ENCODE assay signal across 33 cellular contexts in genomic region chr1:88560614-88561013, GRCh38.
DNase-seq lines count a peak whose midpoint lies in the region; ATAC-seq, FAIRE-seq and TF ChIP-seq lines count a peak whose summit lies in the region.
"Had no signal": no experiment of that assay in that cellular context is flagged by ENCODE, and none has a peak within 500 bp of the region (broad histone marks: within the 10 kb centered on the region; RNA-seq: fewer than 3 reads in every experiment).

No MANE protein-coding gene starts in this region.

- H3K79me1 ChIP-seq in IMR-90 (ENCODE audit: low read depth in 1 of 2, low read length in 2 of 2) = no peaks in the 10 kb centered on the region

- no peak overlapping the region for H2AK9ac ChIP-seq in IMR-90 (replicated peaks; ENCODE audit: low read depth, low read length, poor library complexity)

- no peak overlapping the region for H3K23ac ChIP-seq in IMR-90 (ENCODE audit: low read depth, low read length)

- H3K4me1 ChIP-seq in HepG2 (ENCODE audit: insufficient read depth, low read length) (no peaks in the 10 kb centered on the region), right lobe of liver (no peaks in the 10 kb centered on the region), A549 (no peaks in the 10 kb centered on the region), IMR-90 (ENCODE audit: control insufficient read depth, insufficient read depth, low read length) (no peaks in the 10 kb centered on the region), K562 (replicated peaks in 1 of 2; ENCODE audit: control insufficient read depth in 2 of 2, insufficient read depth in 2 of 2, low read length in 2 of 2) (no peaks in the 10 kb centered on the region; a peak in 1 of 5 replicates), prostate gland (replicated peaks) (no peaks in the 10 kb centered on the region)
- H3K4me1 ChIP-seq: BE2C, Caco-2 had no signal

- no peaks in the 10 kb centered on the region for H3K79me2 ChIP-seq in HepG2 (ENCODE audit: insufficient read depth, low read length)
- no peaks in the 10 kb centered on the region for H3K79me2 ChIP-seq in K562 (ENCODE audit: control insufficient read depth, insufficient read depth, low read length)

- TF ChIP-seq EP300 in HepG2 (IDR thresholded peaks at IDR 0.05; ENCODE audit: low read depth in 2 of 2, low read length in 2 of 2) (no peak), HepG2 (CRISPR knock-in tag; IDR thresholded peaks at IDR 0.05; ENCODE audit: borderline replicate concordance) (no peak), A549 (IDR thresholded peaks at IDR 0.05) (no peak), K562 (IDR thresholded peaks at IDR 0.05; ENCODE audit: low read length) (no peak)

- DNase-seq in HepG2 (ENCODE audit: low spot score) (no peak), right lobe of liver (no peak), A549 (ENCODE audit: low read depth in 1 of 2, low spot score in 1 of 2) (no peak), IMR-90 (no peak), K562 (ENCODE audit: extremely low read depth in 1 of 4, low spot score in 3 of 4) (no peak), RWPE1 (ENCODE audit: low spot score) (no peak), DMS 273 treated with DMSO at 0.1 percent for 48 hours (lab: John Stamatoyannopoulos, UW) (no peak), prostate gland (ENCODE audit: low spot score) (no peak)
- DNase-seq: 8988T; ACHN; AML-193; BE2C; C1 segment of cervical spinal cord; Caco-2; Calu3; CD4-positive, alpha-beta memory T cell; CD4-positive, alpha-beta T cell; CD4-positive, CD25-positive, alpha-beta regulatory T cell; CD8-positive, alpha-beta memory T cell; CD8-positive, alpha-beta T cell; COR-L47; DMS153; DMS53; DMS79; DMS79 treated with DMSO at 0.1 percent for 48 hours; DND-41; EL had no signal

- no peak for TF ChIP-seq POLR2A in HepG2 (IDR thresholded peaks at IDR 0.05; ENCODE audit: insufficient read depth in 1 of 2, low read depth in 2 of 2, low read length in 2 of 2)
- TF ChIP-seq POLR2A in right lobe of liver (IDR thresholded peaks at IDR 0.05) = no peak
- no peak for TF ChIP-seq POLR2A in A549 (IDR thresholded peaks at IDR 0.05; ENCODE audit: low read length)
- no peak for TF ChIP-seq POLR2A in IMR-90 (IDR thresholded peaks at IDR 0.05; ENCODE audit: low read depth, low read length)
- TF ChIP-seq POLR2A in K562 (conservative IDR thresholded peaks at IDR 0.05) = no peak
- TF ChIP-seq POLR2A in prostate gland (IDR thresholded peaks at IDR 0.05) = no peak

- H3K27me3 ChIP-seq in HepG2 (ENCODE audit: control insufficient read depth in 1 of 2, insufficient read depth in 2 of 2, low read length in 2 of 2) (no peaks in the 10 kb centered on the region; a peak in 1 of 5 replicates), right lobe of liver (no peaks in the 10 kb centered on the region), IMR-90 (ENCODE audit: control insufficient read depth, insufficient read depth, low read length) (no peaks in the 10 kb centered on the region), K562 (ENCODE audit: control insufficient read depth in 2 of 2, insufficient read depth in 2 of 2, low read length in 2 of 2) (peaks cover 0 to 3% of the 10 kb centered on the region in 2 experiments; a peak in 1 of 5 replicates), prostate gland (replicated peaks; ENCODE audit: insufficient read depth) (no peaks in the 10 kb centered on the region)
- H3K27me3 ChIP-seq: BE2C; BLaER1; BLaER1 treated with 17β-estradiol and CSF1 and Interleukin-3, amounts not matched to agents 10 nM and 100 nM had no signal

- H3K9me1 ChIP-seq in IMR-90 (ENCODE audit: insufficient read depth, low read length) (no peaks in the 10 kb centered on the region), K562 (ENCODE audit: control insufficient read depth, insufficient read depth, low read length) (no peaks in the 10 kb centered on the region)

- H2BK15ac ChIP-seq in IMR-90 (ENCODE audit: low read depth, low read length) = no peak overlapping the region

- no peak overlapping the region for H2AK5ac ChIP-seq in IMR-90 (ENCODE audit: low read depth, low read length)

- no peak overlapping the region for H4K91ac ChIP-seq in IMR-90 (ENCODE audit: insufficient read depth, low read depth, low read length)

- H4K20me1 ChIP-seq in HepG2 (ENCODE audit: insufficient read depth, low read length) = no peaks in the 10 kb centered on the region
- H4K20me1 ChIP-seq in IMR-90 (ENCODE audit: insufficient read depth, low read length) = no peaks in the 10 kb centered on the region
- no peaks in the 10 kb centered on the region for H4K20me1 ChIP-seq in K562 (replicated peaks; ENCODE audit: control insufficient read depth, insufficient read depth, low read length)
- H4K20me1 ChIP-seq: BLaER1; BLaER1 treated with 17β-estradiol and CSF1 and Interleukin-3, amounts not matched to agents 10 nM and 100 nM had no signal

- TF ChIP-seq RAD21 in HepG2 (CRISPR knock-in tag; IDR thresholded peaks at IDR 0.05) = no peak
- TF ChIP-seq RAD21 in A549 (conservative IDR thresholded peaks at IDR 0.05 in 1 of 2, IDR thresholded peaks at IDR 0.05 in 1 of 2) = no peak
- TF ChIP-seq RAD21 in IMR-90 (IDR thresholded peaks at IDR 0.05; ENCODE audit: low read length) = no peak
- no peak for TF ChIP-seq RAD21 in K562 (CRISPR knock-in tag; conservative IDR thresholded peaks at IDR 0.05 in 1 of 2, IDR thresholded peaks at IDR 0.05 in 1 of 2)

- no peak for TF ChIP-seq CTCF in HepG2 (CRISPR knock-in tag; IDR thresholded peaks at IDR 0.05)
- TF ChIP-seq CTCF in right lobe of liver (IDR thresholded peaks at IDR 0.05) = no peak
- no peak for TF ChIP-seq CTCF in A549 (IDR thresholded peaks at IDR 0.05)
- no peak for TF ChIP-seq CTCF in IMR-90 (conservative IDR thresholded peaks at IDR 0.05; ENCODE audit: low read depth, low read length)
- no peak for TF ChIP-seq CTCF in K562 (IDR thresholded peaks at IDR 0.05 in 2 of 3, conservative IDR thresholded peaks at IDR 0.05 in 1 of 3; ENCODE audit: insufficient read depth in 2 of 3, low read depth in 1 of 3, low read length in 3 of 3)
- no peak for TF ChIP-seq CTCF in RWPE1 (conservative IDR thresholded peaks at IDR 0.05; ENCODE audit: low read depth)
- no peak for TF ChIP-seq CTCF in prostate gland (IDR thresholded peaks at IDR 0.05)

- H3K4me3 ChIP-seq in HepG2 (replicated peaks in 1 of 3; ENCODE audit: insufficient read depth in 1 of 3, low read depth in 2 of 3, low read length in 3 of 3) (no peak overlapping the region), right lobe of liver (no peak overlapping the region), A549 (no peak overlapping the region), IMR-90 (ENCODE audit: insufficient read depth, low read depth, low read length) (no peak overlapping the region), K562 (no peak overlapping the region), prostate gland (no peak overlapping the region)
- H3K4me3 ChIP-seq: BLaER1; BLaER1 treated with 17β-estradiol and CSF1 and Interleukin-3, amounts not matched to agents 10 nM and 100 nM had no signal

- H2BK120ac ChIP-seq in IMR-90 (ENCODE audit: low read depth, low read length) = no peak overlapping the region

- CTCF ChIA-PET in HepG2 (lab: Yijun Ruan, JAX; ENCODE audit: low intra/inter-chr PET ratio, low total read pairs) (no interaction called here), A549 (lab: Yijun Ruan, JAX) (interaction anchor here (1.5 kb wide), 1 partner anchor 10 kb away, joined by 3 read pairs; no protein-coding TSS in a partner anchor), IMR-90 (lab: Yijun Ruan, JAX) (no interaction called here), K562 (lab: Yijun Ruan, JAX; ENCODE audit: low intra/inter-chr PET ratio) (no interaction called here), RWPE1 (lab: Yijun Ruan, JAX) (no interaction called here)

- BruUV-seq in HepG2 (replicated peaks; lab: Mats Ljungman, UMichigan) (no TSS peak), IMR-90 (replicated peaks; lab: Mats Ljungman, UMichigan) (no TSS peak), K562 (replicated peaks; lab: Mats Ljungman, UMichigan) (no TSS peak)

- H3K56ac ChIP-seq in IMR-90 (ENCODE audit: extremely low read depth, insufficient read depth, low read length) = no peak overlapping the region

- H3K27ac ChIP-seq in HepG2 (ENCODE audit: extremely low read length, insufficient read depth, low read length) (no peak overlapping the region), right lobe of liver (no peak overlapping the region), A549 (no peak overlapping the region), IMR-90 (ENCODE audit: insufficient read depth, low read length) (no peak overlapping the region), K562 (ENCODE audit: extremely low read depth, low read depth, low read length) (no peak overlapping the region), RWPE1 (no peak overlapping the region), prostate gland (no peak overlapping the region)
- H3K27ac ChIP-seq: 22Rv1; BLaER1; BLaER1 treated with 17β-estradiol and CSF1 and Interleukin-3, amounts not matched to agents 10 nM and 100 nM; C4-2B had no signal

- in situ Hi-C loops in HepG2 (cut with HindIII; ENCODE audit: extremely low pct_ligation_motif_present, low pct_unique_long_range_greater_than_20kb) = loop anchor here (25.0 kb wide), 1 partner anchor 1248 kb away; no protein-coding TSS in a partner anchor
- in situ Hi-C loops in IMR-90 (cut with MboI; ENCODE audit: low sequenced_read_pairs) = loop anchor here (25.0 kb wide), 1 partner anchor 1273 kb away; no protein-coding TSS in a partner anchor
- in situ Hi-C loops in K562 (cut with MboI) = no loop called here

- H4K8ac ChIP-seq in IMR-90 (ENCODE audit: low read depth in 2 of 2, low read length in 2 of 2) = no peak overlapping the region

- H3K9ac ChIP-seq in HepG2 (ENCODE audit: insufficient read depth, low read depth, low read length) (no peak overlapping the region), IMR-90 (ENCODE audit: low read depth, low read length) (no peak overlapping the region), K562 (ENCODE audit: insufficient read depth in 1 of 2, low read depth in 2 of 2, low read length in 2 of 2) (no peak overlapping the region)
- H3K9ac ChIP-seq: BLaER1; BLaER1 treated with 17β-estradiol and CSF1 and Interleukin-3, amounts not matched to agents 10 nM and 100 nM had no signal

- no peak overlapping the region for H3K14ac ChIP-seq in IMR-90 (replicated peaks; ENCODE audit: low read depth, low read length)

- no peak overlapping the region for H4K5ac ChIP-seq in IMR-90 (ENCODE audit: low read depth, low read length)

- dilution Hi-C loops in IMR-90 (cut with HindIII; ENCODE audit: low sequenced_read_pairs, unreplicated experiment) = no loop called here

- 13% methylated on average over 3 of the region's 3 CpGs for WGBS in HepG2 (ENCODE audit: low lambda C conversion rate)
- WGBS in right lobe of liver (ENCODE audit: insufficient coverage, low coverage, low lambda C conversion rate, missing lambda C conversion rate) = 88% methylated on average over 3 of the region's 3 CpGs
- 40% methylated on average over 3 of the region's 3 CpGs for WGBS in A549 (ENCODE audit: missing lambda C conversion rate)
- no CpG with 5 or more reads among the region's 3 CpGs for WGBS in IMR-90 (ENCODE audit: extremely low coverage in 2 of 2, insufficient read length in 1 of 2), 2 experiments
- 4% methylated on average over 3 of the region's 3 CpGs for WGBS in K562 (ENCODE audit: insufficient coverage, low coverage, missing lambda C conversion rate)
- WGBS in prostate gland = 78% methylated on average over 3 of the region's 3 CpGs

- no peak for ATAC-seq in HepG2
- no peak for ATAC-seq in right lobe of liver
- ATAC-seq in A549 = no peak
- no peak for ATAC-seq in IMR-90 (ENCODE audit: low read depth)
- no peak for ATAC-seq in K562
- ATAC-seq: CD8-positive, alpha-beta T cell had no signal

- no peak overlapping the region for H3K4me2 ChIP-seq in HepG2 (ENCODE audit: low read depth, low read length)
- no peak overlapping the region for H3K4me2 ChIP-seq in A549
- H3K4me2 ChIP-seq in IMR-90 (ENCODE audit: low read depth, low read length) = no peak overlapping the region
- H3K4me2 ChIP-seq in K562 (ENCODE audit: insufficient read depth, low read length) = no peak overlapping the region
- H3K4me2 ChIP-seq: BLaER1; BLaER1 treated with 17β-estradiol and CSF1 and Interleukin-3, amounts not matched to agents 10 nM and 100 nM had no signal

- H3K36me3 ChIP-seq in HepG2 (replicated peaks in 1 of 2; ENCODE audit: control insufficient read depth in 1 of 2, insufficient read depth in 2 of 2, low read length in 2 of 2) (no peaks in the 10 kb centered on the region), right lobe of liver (no peaks in the 10 kb centered on the region), IMR-90 (ENCODE audit: control insufficient read depth, insufficient read depth, low read length) (no peaks in the 10 kb centered on the region), K562 (ENCODE audit: control insufficient read depth, insufficient read depth, low read length) (no peaks in the 10 kb centered on the region), prostate gland (no peaks in the 10 kb centered on the region)
- H3K36me3 ChIP-seq: BE2C; BLaER1; BLaER1 treated with 17β-estradiol and CSF1 and Interleukin-3, amounts not matched to agents 10 nM and 100 nM had no signal

- H2AFZ ChIP-seq in HepG2 (ENCODE audit: low read length) (no peak overlapping the region), IMR-90 (replicated peaks; ENCODE audit: low read length, poor library complexity) (no peak overlapping the region), K562 (ENCODE audit: low read depth, low read length) (no peak overlapping the region)

- no peak overlapping the region for H3K18ac ChIP-seq in IMR-90 (ENCODE audit: low read depth, low read length)

- intact Hi-C loops in HepG2 (cut with micrococcal nuclease; ENCODE audit: unreplicated experiment) (no loop called here), right lobe of liver (cut with DNase I) (no loop called here), IMR-90 (cut with micrococcal nuclease) (no loop called here), K562 (cut with micrococcal nuclease) (no loop called here), prostate gland (cut with DNase I) (no loop called here)

- FAIRE-seq in HepG2 (lab: Jason Lieb, UNC) (no peak), A549 (lab: Jason Lieb, UNC) (no peak), K562 (lab: Jason Lieb, UNC) (no peak)
- FAIRE-seq: A204.1, D721Med had no signal

- POLR2A ChIA-PET in HepG2 (lab: Yijun Ruan, JAX) (no interaction called here), A549 (lab: Yijun Ruan, JAX) (no interaction called here), IMR-90 (lab: Charles Lee; ENCODE audit: unreplicated experiment) (no interaction called here), K562 (lab: Yijun Ruan, JAX) (no interaction called here), RWPE1 (lab: Yijun Ruan, JAX; ENCODE audit: low non-redundant PET) (no interaction called here)

- no peak overlapping the region for H2BK5ac ChIP-seq in IMR-90 (ENCODE audit: low read depth, low read length, poor library complexity, severe bottlenecking)

- no peaks in the 10 kb centered on the region for H3K9me3 ChIP-seq in HepG2 (ENCODE audit: low read length)
- no peaks in the 10 kb centered on the region for H3K9me3 ChIP-seq in right lobe of liver
- H3K9me3 ChIP-seq in A549 = no peaks in the 10 kb centered on the region
- no peaks in the 10 kb centered on the region for H3K9me3 ChIP-seq in IMR-90 (ENCODE audit: control insufficient read depth, insufficient read depth, low read length)
- H3K9me3 ChIP-seq in K562 (replicated peaks; ENCODE audit: control insufficient read depth, insufficient read depth, low read depth, low read length) = no peaks in the 10 kb centered on the region
- no peaks in the 10 kb centered on the region for H3K9me3 ChIP-seq in prostate gland
- H3K9me3 ChIP-seq: BE2C; BLaER1; BLaER1 treated with 17β-estradiol and CSF1 and Interleukin-3, amounts not matched to agents 10 nM and 100 nM; Caco-2 had no signal

- H3K4ac ChIP-seq in IMR-90 (ENCODE audit: low read depth, low read length) = no peak overlapping the region

- no peak overlapping the region for H2BK20ac ChIP-seq in IMR-90 (ENCODE audit: low read depth, low read length)

Comparison
In these comparisons a context has a peak if more than half of its experiments do, and no peak if none do; other contexts are left out.
1. Of the 241 proteins assayed by ChIP-seq in both HepG2 and K562: peak only in HepG2: MAFF and MAFK; only in K562: none; in both: none; in neither: 239.